1 cellular context compared by ENCODE assay signal in the genomic region with DNA sequence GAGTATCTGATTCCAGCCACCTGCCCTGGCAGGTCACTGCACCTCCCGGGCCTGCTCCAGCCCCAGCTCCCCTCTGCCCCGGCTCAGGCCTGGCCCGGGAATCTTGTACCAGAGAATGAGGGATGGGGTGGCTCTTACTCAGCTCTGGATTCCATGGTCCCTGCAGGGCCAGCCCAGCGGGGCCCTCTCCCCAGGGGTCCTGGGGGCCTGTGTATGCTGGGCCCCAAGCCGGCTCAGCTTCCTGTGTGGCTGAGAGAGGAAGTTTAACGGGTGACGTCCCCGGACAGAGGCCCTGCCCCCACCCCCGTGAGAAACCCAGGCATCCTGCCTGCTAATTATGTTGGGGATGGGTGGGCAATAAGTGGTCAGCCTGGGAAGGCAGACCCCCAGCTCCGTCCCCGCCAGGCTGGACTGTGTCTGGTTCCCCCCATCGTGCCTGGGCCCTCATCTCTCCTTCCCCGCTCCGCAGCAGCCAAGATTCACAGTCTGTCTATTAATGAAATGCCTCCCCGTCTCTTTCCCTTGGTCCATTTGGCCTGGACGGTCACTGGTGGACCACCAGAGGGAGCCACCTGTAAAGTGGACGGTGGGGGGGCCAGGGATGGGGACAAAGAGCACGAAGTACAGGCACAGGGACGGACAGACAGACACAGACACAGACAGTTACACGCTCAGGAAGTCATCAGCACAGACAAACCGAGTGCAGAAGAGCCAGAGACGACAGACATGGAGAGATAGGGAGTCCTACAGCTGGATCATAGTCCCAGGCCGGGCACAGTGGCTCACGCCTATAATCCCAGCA.
A peak's percentile ranks its signal among the peaks of the same experiment; 100 is the strongest.
TF ChIP-seq lines count a peak whose summit lies in the region.

A gene with protein sequence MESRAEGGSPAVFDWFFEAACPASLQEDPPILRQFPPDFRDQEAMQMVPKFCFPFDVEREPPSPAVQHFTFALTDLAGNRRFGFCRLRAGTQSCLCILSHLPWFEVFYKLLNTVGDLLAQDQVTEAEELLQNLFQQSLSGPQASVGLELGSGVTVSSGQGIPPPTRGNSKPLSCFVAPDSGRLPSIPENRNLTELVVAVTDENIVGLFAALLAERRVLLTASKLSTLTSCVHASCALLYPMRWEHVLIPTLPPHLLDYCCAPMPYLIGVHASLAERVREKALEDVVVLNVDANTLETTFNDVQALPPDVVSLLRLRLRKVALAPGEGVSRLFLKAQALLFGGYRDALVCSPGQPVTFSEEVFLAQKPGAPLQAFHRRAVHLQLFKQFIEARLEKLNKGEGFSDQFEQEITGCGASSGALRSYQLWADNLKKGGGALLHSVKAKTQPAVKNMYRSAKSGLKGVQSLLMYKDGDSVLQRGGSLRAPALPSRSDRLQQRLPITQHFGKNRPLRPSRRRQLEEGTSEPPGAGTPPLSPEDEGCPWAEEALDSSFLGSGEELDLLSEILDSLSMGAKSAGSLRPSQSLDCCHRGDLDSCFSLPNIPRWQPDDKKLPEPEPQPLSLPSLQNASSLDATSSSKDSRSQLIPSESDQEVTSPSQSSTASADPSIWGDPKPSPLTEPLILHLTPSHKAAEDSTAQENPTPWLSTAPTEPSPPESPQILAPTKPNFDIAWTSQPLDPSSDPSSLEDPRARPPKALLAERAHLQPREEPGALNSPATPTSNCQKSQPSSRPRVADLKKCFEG (minus strand): TSS at position 247 of the 802 bp plus-strand sequence. CDS start 92 bp downstream, at position 155.

TF ChIP-seq in HepG2, 621 proteins besides CTCF, POLR2A, EP300 and RAD21 (continued from another document):
- TF ChIP-seq, protein P1, sequence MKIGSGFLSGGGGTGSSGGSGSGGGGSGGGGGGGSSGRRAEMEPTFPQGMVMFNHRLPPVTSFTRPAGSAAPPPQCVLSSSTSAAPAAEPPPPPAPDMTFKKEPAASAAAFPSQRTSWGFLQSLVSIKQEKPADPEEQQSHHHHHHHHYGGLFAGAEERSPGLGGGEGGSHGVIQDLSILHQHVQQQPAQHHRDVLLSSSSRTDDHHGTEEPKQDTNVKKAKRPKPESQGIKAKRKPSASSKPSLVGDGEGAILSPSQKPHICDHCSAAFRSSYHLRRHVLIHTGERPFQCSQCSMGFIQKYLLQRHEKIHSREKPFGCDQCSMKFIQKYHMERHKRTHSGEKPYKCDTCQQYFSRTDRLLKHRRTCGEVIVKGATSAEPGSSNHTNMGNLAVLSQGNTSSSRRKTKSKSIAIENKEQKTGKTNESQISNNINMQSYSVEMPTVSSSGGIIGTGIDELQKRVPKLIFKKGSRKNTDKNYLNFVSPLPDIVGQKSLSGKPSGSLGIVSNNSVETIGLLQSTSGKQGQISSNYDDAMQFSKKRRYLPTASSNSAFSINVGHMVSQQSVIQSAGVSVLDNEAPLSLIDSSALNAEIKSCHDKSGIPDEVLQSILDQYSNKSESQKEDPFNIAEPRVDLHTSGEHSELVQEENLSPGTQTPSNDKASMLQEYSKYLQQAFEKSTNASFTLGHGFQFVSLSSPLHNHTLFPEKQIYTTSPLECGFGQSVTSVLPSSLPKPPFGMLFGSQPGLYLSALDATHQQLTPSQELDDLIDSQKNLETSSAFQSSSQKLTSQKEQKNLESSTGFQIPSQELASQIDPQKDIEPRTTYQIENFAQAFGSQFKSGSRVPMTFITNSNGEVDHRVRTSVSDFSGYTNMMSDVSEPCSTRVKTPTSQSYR (CRISPR knock-in tag; IDR thresholded peaks at IDR 0.05; ENCODE audit: borderline replicate concordance): no peak
- 0 out of 2 replicates have a peak, but pooled peaks have one; percentile 49 for TF ChIP-seq ZNF292 (CRISPR knock-in tag; IDR thresholded peaks at IDR 0.05; ENCODE audit: borderline replicate concordance, low read depth)
